Comparison of ENCODE assay signal across 1 cellular context in genomic region chr17:82219083-82219482, GRCh38.
TF ChIP-seq lines count a peak whose summit lies in the region.

No MANE protein-coding gene starts in this region.

TF ChIP-seq in IMR-90, 13 proteins besides CTCF, POLR2A, EP300 and RAD21:
- TF ChIP-seq MAZ (IDR thresholded peaks at IDR 0.05; ENCODE audit: borderline replicate concordance, low read depth, low read length) (no peak), BHLHE40 (IDR thresholded peaks at IDR 0.05; ENCODE audit: low read depth, low read length) (no peak), RCOR1 (IDR thresholded peaks at IDR 0.05; ENCODE audit: insufficient replicate concordance, low read length) (no peak), NFE2L2 (IDR thresholded peaks at IDR 0.05; ENCODE audit: low read depth, low read length) (no peak), ELK1 (IDR thresholded peaks at IDR 0.05; ENCODE audit: borderline replicate concordance, low read depth, low read length) (no peak), MXI1 (IDR thresholded peaks at IDR 0.05; ENCODE audit: borderline replicate concordance, low read depth, low read length) (no peak), MAFK (IDR thresholded peaks at IDR 0.05; ENCODE audit: low read depth, low read length) (no peak), SMC3 (IDR thresholded peaks at IDR 0.05; ENCODE audit: low read depth, low read length) (no peak), CHD1 (IDR thresholded peaks at IDR 0.05; ENCODE audit: low read depth, low read length) (no peak), FOS (IDR thresholded peaks at IDR 0.05; ENCODE audit: low read depth, low read length) (no peak), CEBPB (IDR thresholded peaks at IDR 0.05; ENCODE audit: low read depth, low read length) (no peak), RFX5 (IDR thresholded peaks at IDR 0.05; ENCODE audit: low read depth, low read length) (no peak)
- TF ChIP-seq, protein P1, sequence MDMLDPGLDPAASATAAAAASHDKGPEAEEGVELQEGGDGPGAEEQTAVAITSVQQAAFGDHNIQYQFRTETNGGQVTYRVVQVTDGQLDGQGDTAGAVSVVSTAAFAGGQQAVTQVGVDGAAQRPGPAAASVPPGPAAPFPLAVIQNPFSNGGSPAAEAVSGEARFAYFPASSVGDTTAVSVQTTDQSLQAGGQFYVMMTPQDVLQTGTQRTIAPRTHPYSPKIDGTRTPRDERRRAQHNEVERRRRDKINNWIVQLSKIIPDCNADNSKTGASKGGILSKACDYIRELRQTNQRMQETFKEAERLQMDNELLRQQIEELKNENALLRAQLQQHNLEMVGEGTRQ (IDR thresholded peaks at IDR 0.05; ENCODE audit: low read depth, low read length), result no peak
